8 cellular contexts compared by ENCODE assay signal in the genomic region with DNA sequence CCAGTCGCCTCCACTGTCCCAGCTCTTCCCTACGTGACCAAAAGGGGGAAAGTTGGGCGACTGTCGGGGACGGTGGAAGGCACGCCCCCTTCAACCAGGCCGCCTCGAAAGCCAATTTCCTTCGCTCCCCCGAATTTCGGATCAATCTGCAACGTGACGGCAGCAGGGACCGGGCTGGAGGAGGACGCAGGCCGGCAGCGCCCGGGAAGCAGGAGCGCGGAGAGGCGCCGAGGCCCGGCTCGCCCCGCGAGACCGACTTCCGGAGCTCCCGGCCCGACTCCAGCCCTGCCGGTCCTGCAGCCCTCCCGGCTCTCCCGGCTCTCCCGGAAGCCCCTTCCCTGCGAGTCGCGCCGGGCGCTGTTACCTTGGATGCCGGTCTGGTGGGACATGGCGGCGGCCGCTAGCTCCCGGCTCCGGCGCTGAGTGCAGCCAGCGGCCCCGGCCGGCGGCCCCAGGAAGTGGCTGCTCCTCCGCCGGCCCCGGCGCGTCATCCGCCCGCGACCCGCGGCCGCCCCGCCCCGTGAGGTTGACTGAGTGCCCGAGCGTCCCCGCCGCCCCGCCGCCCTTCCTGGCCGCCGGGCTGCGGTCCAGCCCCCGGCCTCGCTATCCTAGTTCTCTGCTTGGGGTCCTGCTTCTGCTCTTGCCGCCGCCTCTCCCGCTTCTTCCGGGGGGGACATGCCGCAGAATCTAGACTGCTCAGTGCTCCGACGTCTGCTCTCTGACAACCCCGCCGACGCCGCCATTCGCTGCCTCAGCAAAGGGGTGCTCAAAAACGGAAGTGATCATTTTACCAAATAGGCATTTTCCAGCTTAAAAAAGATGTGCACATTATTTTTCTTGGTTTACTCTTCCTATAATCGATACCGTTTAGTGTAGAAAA. TPM values are rescaled to one million over a fixed set of nuclear protein-coding genes. Genes with fewer than 3 reads are reported as not detected.
DNase-seq lines count a peak whose midpoint lies in the region; ATAC-seq and TF ChIP-seq lines count a peak whose summit lies in the region.

A gene (minus strand): TSS at position 461 of the 880 bp plus-strand sequence. CDS start 72 bp downstream, at position 389.

- peak in 3 of 4 donors; percentile 8 to 27 (median 17) for TF ChIP-seq CTCF in right lobe of liver (IDR thresholded peaks at IDR 0.05)

- H3K4me3 ChIP-seq in BLaER1 treated with 17β-estradiol and CSF1 and Interleukin-3, amounts not matched to agents 10 nM and 100 nM, result peak within 1 kb of the TSS; percentile 78 to 97 (median 87)
- H3K4me3 ChIP-seq in right lobe of liver, result peak within 1 kb of the TSS; percentile 84 to 91 (median 84)

- peak within 1 kb of the TSS; percentile 90 to 99 (median 96) for H3K27ac ChIP-seq in BLaER1 treated with 17β-estradiol and CSF1 and Interleukin-3, amounts not matched to agents 10 nM and 100 nM
- peak within 1 kb of the TSS; percentile 90 to 96 (median 95) for H3K27ac ChIP-seq in right lobe of liver

- peak; percentile 73 to 88 for DNase-seq in NCI-H526 (lab: John Stamatoyannopoulos, UW)
- peak; percentile 71 to 74 for DNase-seq in activated CD4-positive, alpha-beta T cell treated with anti-CD3 and anti-CD28 coated beads, Interleukin-2, amount 50 U/mL, for 4 hours
- DNase-seq in dermis blood vessel endothelial cell, result peak; percentile 86
- DNase-seq in right lobe of liver, result peak; percentile 90 to 92 (median 91)
- peak; percentile 78 to 87 for DNase-seq in stimulated activated CD4-positive, alpha-beta T cell treated with anti-CD3 and anti-CD28 coated beads, Interleukin-4, amount 100 ng/mL, for 4 hours

- H4K20me1 ChIP-seq in BLaER1 treated with 17β-estradiol and CSF1 and Interleukin-3, amounts not matched to agents 10 nM and 100 nM, result peaks cover 3 to 43% (median 27%) of the 10 kb centered on the region in 11 experiments; a peak in 15 of 22 replicates

- H3K36me3 ChIP-seq in BLaER1 treated with 17β-estradiol and CSF1 and Interleukin-3, amounts not matched to agents 10 nM and 100 nM, result peaks cover 16 to 32% (median 20%) of the 10 kb centered on the region in 11 experiments
- H3K36me3 ChIP-seq in right lobe of liver, result peaks cover 0 to 19% (median 0%) of the 10 kb centered on the region in 4 donors

- H3K4me2 ChIP-seq in BLaER1 treated with 17β-estradiol and CSF1 and Interleukin-3, amounts not matched to agents 10 nM and 100 nM, result peak within 1 kb of the TSS; percentile 80 to 92 (median 88)

- H3K4me1 ChIP-seq in BLaER1 treated with 17β-estradiol and CSF1 and Interleukin-3, amounts not matched to agents 10 nM and 100 nM, result peaks cover 13 to 46% (median 30%) of the 10 kb centered on the region in 10 experiments
- peaks cover 0 to 16% (median 3%) of the 10 kb centered on the region in 4 donors for H3K4me1 ChIP-seq in right lobe of liver

- no peaks in the 10 kb centered on the region for H3K27me3 ChIP-seq in BLaER1 treated with 17β-estradiol and CSF1 and Interleukin-3, amounts not matched to agents 10 nM and 100 nM
- no peaks in the 10 kb centered on the region for H3K27me3 ChIP-seq in right lobe of liver

- TF ChIP-seq POLR2A in GM19193 (IDR thresholded peaks at IDR 0.05; ENCODE audit: extremely low read depth, insufficient read depth, insufficient read length) (peak; percentile 95), right lobe of liver (IDR thresholded peaks at IDR 0.05) (peak; percentile 92)

- 1% methylated on average over 18 of the region's 89 CpGs for WGBS in right lobe of liver (ENCODE audit: insufficient coverage, low coverage, low lambda C conversion rate, missing lambda C conversion rate)

- intact Hi-C loops in right lobe of liver (cut with DNase I), result no loop called here

- peak within 1 kb of the TSS; percentile 89 to 97 (median 95) for H3K9ac ChIP-seq in BLaER1 treated with 17β-estradiol and CSF1 and Interleukin-3, amounts not matched to agents 10 nM and 100 nM

- ATAC-seq in HG03432 (IDR thresholded peaks at IDR 0.05; ENCODE audit: unreplicated experiment) (peak; percentile 98), right lobe of liver (peak; percentile 98 to 99 (median 98))

- H3K9me3 ChIP-seq in BLaER1 treated with 17β-estradiol and CSF1 and Interleukin-3, amounts not matched to agents 10 nM and 100 nM (replicated peaks in 1 of 11), result no peaks in the 10 kb centered on the region
- no peaks in the 10 kb centered on the region for H3K9me3 ChIP-seq in right lobe of liver

RNA-seq across cellular contexts. Expression of the gene that starts here (rescaled TPM):
- 127 and 157 TPM in 2 replicates for total RNA-seq in dermis blood vessel endothelial cell
- total RNA-seq in right lobe of liver, result 10 to 100 TPM; 28.6 to 52.9 (median 43.5) TPM

Comparison
In these comparisons a context has a peak if more than half of its experiments do, and no peak if none do; other contexts are left out.
1. Peak in every context shown above with its lines: DNase-seq, ATAC-seq, H3K4me3 ChIP-seq and H3K27ac ChIP-seq.